In the genomic region with DNA sequence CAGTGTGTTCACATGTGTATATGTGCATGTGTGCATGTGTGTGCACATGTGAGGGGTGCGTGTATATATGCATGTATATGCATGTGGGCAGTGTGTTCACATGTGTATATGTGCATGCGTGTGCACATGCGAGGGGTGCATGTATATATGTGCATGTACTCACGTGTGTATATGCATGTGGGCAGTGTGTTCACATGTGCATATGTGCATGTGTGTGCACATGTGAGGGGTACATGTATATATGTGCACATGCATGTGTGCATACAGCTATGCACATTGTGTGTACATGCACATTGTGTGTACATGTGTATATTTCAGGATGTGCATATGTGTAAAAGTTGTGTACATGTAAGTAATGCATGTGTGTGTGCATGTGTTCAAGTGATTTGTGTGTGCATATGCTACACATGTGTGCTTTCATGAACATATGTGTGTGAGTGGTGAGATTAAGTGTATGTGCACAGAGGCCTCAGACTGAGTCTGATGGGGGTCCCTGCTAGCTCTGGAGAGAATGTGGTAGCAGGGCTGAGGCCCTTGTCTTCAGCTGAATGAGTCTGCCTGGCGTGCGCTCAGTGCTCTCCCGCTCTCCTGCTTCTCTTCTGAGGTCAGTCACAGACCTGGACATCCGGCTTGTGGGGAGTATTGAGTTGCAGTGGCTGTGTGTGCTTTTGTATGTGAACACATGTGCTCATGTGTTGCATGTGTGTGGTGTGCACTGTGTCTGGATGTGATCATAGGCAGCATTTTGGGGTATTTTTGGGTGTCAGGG, we compare ENCODE assay signal across 26 cellular contexts. TPM values are rescaled to one million over a fixed set of nuclear protein-coding genes. Genes with fewer than 3 reads are reported as not detected.
A peak's percentile ranks its signal among the peaks of the same experiment; 100 is the strongest.
DNase-seq lines count a peak whose midpoint lies in the region; ATAC-seq, FAIRE-seq and TF ChIP-seq lines count a peak whose summit lies in the region.
"Had no signal": no experiment of that assay in that cellular context is flagged by ENCODE, and none has a peak within 500 bp of the region (broad histone marks: within the 10 kb centered on the region; RNA-seq: fewer than 3 reads in every experiment).

No MANE protein-coding gene starts in this region.

- peaks cover 26% of the 10 kb centered on the region for H3K9me3 ChIP-seq in HepG2 (ENCODE audit: low read length)
- no peaks in the 10 kb centered on the region for H3K9me3 ChIP-seq in CD8-positive, alpha-beta T cell (ENCODE audit: low read length)

- intact Hi-C loops in natural killer cell (cut with micrococcal nuclease) (no loop called here), HepG2 (cut with micrococcal nuclease; ENCODE audit: unreplicated experiment) (no loop called here), posterior vena cava (cut with DNase I) (no loop called here)
- intact Hi-C loops in CD8-positive, alpha-beta T cell (cut with DNase I, micrococcal nuclease), result no loop called here

- CTCF ChIA-PET in HepG2 (lab: Yijun Ruan, JAX; ENCODE audit: low intra/inter-chr PET ratio, low total read pairs), result no interaction called here
- CTCF ChIA-PET in GM10248 (lab: Yijun Ruan, JAX), result interaction anchor here (1.3 kb wide), 1 partner anchor 42 kb away, joined by 3 read pairs; no protein-coding TSS in a partner anchor
- CTCF ChIA-PET in CD8-positive, alpha-beta T cell (lab: Charles Lee), result no interaction called here

- no peak overlapping the region for H3K9ac ChIP-seq in HepG2 (ENCODE audit: insufficient read depth, low read depth, low read length)
- H3K9ac ChIP-seq: KMS-11 had no signal

- no peaks in the 10 kb centered on the region for H3K79me2 ChIP-seq in HepG2 (ENCODE audit: insufficient read depth, low read length)

- no peak for TF ChIP-seq POLR2A in HepG2 (IDR thresholded peaks at IDR 0.05; ENCODE audit: insufficient read depth in 1 of 2, low read depth in 2 of 2, low read length in 2 of 2)

- no peak overlapping the region for H3K27ac ChIP-seq in HepG2 (ENCODE audit: extremely low read length, insufficient read depth, low read length)
- no peak overlapping the region for H3K27ac ChIP-seq in CD8-positive, alpha-beta T cell (ENCODE audit: low read depth, low read length)
- H3K27ac ChIP-seq: KMS-11, PC-9 had no signal

- in situ Hi-C loops in HepG2 (cut with HindIII; ENCODE audit: extremely low pct_ligation_motif_present, low pct_unique_long_range_greater_than_20kb), result no loop called here

- FAIRE-seq in HepG2 (lab: Jason Lieb, UNC), result no peak
- FAIRE-seq in urothelium cell line (lab: Jason Lieb, UNC), result peak; percentile 78
- FAIRE-seq: GM18507 had no signal

- TF ChIP-seq RAD21 in HepG2 (CRISPR knock-in tag; IDR thresholded peaks at IDR 0.05), result no peak

- no TSS peak for BruUV-seq in HepG2 (replicated peaks; lab: Mats Ljungman, UMichigan)

- peaks cover 11 to 41% of the 10 kb centered on the region in 2 experiments; a peak in 4 of 5 replicates for H3K27me3 ChIP-seq in HepG2 (ENCODE audit: control insufficient read depth in 1 of 2, insufficient read depth in 2 of 2, low read length in 2 of 2)
- no peaks in the 10 kb centered on the region for H3K27me3 ChIP-seq in CD8-positive, alpha-beta T cell (ENCODE audit: insufficient read depth, low read length)

- no peak for ATAC-seq in natural killer cell treated with Interleukin-12 subunit alpha and Interleukin-12 subunit beta and Interleukin-15 and Interleukin-18, amount 100 ng/mL, for 72 hours
- ATAC-seq in natural killer cell (no peak), HepG2 (no peak)
- ATAC-seq in CD8-positive, alpha-beta T cell, result no peak

- no peaks in the 10 kb centered on the region for H3K4me1 ChIP-seq in HepG2 (ENCODE audit: insufficient read depth, low read length)
- H3K4me1 ChIP-seq in CD8-positive, alpha-beta T cell (ENCODE audit: insufficient read depth, low read length), result no peaks in the 10 kb centered on the region
- H3K4me1 ChIP-seq: Caco-2 had no signal

- WGBS in HepG2 (ENCODE audit: low lambda C conversion rate), result 52% methylated on average over 5 of the region's 8 CpGs

- H3K4me3 Mint-ChIP-seq in natural killer cell treated with Interleukin-12 subunit alpha and Interleukin-12 subunit beta and Interleukin-15 and Interleukin-18, amount 100 ng/mL, for 72 hours, result no peak overlapping the region
- no peak overlapping the region for H3K4me3 Mint-ChIP-seq in natural killer cell
- no peak overlapping the region for H3K4me3 Mint-ChIP-seq in CD8-positive, alpha-beta T cell
- H3K4me3 Mint-ChIP-seq: CD4-positive, alpha-beta memory T cell; IgD-negative memory B cell had no signal

- H3K4me3 ChIP-seq in HepG2 (replicated peaks in 1 of 3; ENCODE audit: insufficient read depth in 1 of 3, low read depth in 2 of 3, low read length in 3 of 3), result no peak overlapping the region
- H3K4me3 ChIP-seq in CD8-positive, alpha-beta T cell (ENCODE audit: low read depth, low read length), result no peak overlapping the region
- H3K4me3 ChIP-seq: PC-9 had no signal

- TF ChIP-seq CTCF in natural killer cell (IDR thresholded peaks at IDR 0.05) (no peak), HepG2 (CRISPR knock-in tag; IDR thresholded peaks at IDR 0.05) (no peak), GM10248 (IDR thresholded peaks at IDR 0.05; ENCODE audit: control extremely low read depth, extremely low read depth, low read depth, missing control alignments) (no peak)
- no peak for TF ChIP-seq CTCF in CD8-positive, alpha-beta T cell (IDR thresholded peaks at IDR 0.05)

- H3K36me3 ChIP-seq in HepG2 (replicated peaks in 1 of 2; ENCODE audit: control insufficient read depth in 1 of 2, insufficient read depth in 2 of 2, low read length in 2 of 2), result no peaks in the 10 kb centered on the region
- no peaks in the 10 kb centered on the region for H3K36me3 ChIP-seq in CD8-positive, alpha-beta T cell (ENCODE audit: insufficient read depth, low read length)

- no peaks in the 10 kb centered on the region for H4K20me1 ChIP-seq in HepG2 (ENCODE audit: insufficient read depth, low read length)

- no peak for TF ChIP-seq EP300 in HepG2 (IDR thresholded peaks at IDR 0.05; ENCODE audit: low read depth in 2 of 2, low read length in 2 of 2)
- TF ChIP-seq EP300 in HepG2 (CRISPR knock-in tag; IDR thresholded peaks at IDR 0.05; ENCODE audit: borderline replicate concordance), result no peak

- peaks cover 0 to 5% of the 10 kb centered on the region in 2 donors for H3K4me1 Mint-ChIP-seq in natural killer cell treated with Interleukin-12 subunit alpha and Interleukin-12 subunit beta and Interleukin-15 and Interleukin-18, amount 100 ng/mL, for 72 hours (ENCODE audit: low read depth in 2 of 2)
- peaks cover 0 to 5% of the 10 kb centered on the region in 2 donors for H3K4me1 Mint-ChIP-seq in natural killer cell
- no peaks in the 10 kb centered on the region for H3K4me1 Mint-ChIP-seq in CD8-positive, alpha-beta T cell (ENCODE audit: low read depth)
- H3K4me1 Mint-ChIP-seq: IgD-negative memory B cell had no signal

- H3K27me3 Mint-ChIP-seq in natural killer cell treated with Interleukin-12 subunit alpha and Interleukin-12 subunit beta and Interleukin-15 and Interleukin-18, amount 100 ng/mL, for 72 hours, result peaks cover 4 to 6% of the 10 kb centered on the region in 2 donors
- H3K27me3 Mint-ChIP-seq in natural killer cell (ENCODE audit: low read depth in 2 of 2), result peaks cover 6 to 8% of the 10 kb centered on the region in 2 donors
- H3K27me3 Mint-ChIP-seq in CD8-positive, alpha-beta T cell (ENCODE audit: low read depth), result peaks cover 21% of the 10 kb centered on the region

- peak; percentile 2 for DNase-seq in natural killer cell treated with Interleukin-12 subunit alpha and Interleukin-12 subunit beta and Interleukin-15 and Interleukin-18, amount 100 ng/mL, for 72 hours (ENCODE audit: low spot score)
- DNase-seq in natural killer cell (no peak), HepG2 (ENCODE audit: low spot score) (no peak), posterior vena cava (ENCODE audit: low spot score) (peak; percentile 31), urothelium cell line (ENCODE audit: low spot score) (no peak), GM10248 (ENCODE audit: extremely low spot score) (no peak), DMS114 treated with DMSO at 0.1 percent for 48 hours (lab: John Stamatoyannopoulos, UW; ENCODE audit: unreplicated experiment) (no peak)
- no peak for DNase-seq in CD8-positive, alpha-beta T cell
- DNase-seq: C1 segment of cervical spinal cord; CD4-positive, alpha-beta memory T cell; DMS79 treated with DMSO at 0.1 percent for 48 hours; NCI-H1048; NCI-H1417; NCI-H1694; NCI-H2029 treated with DMSO at 0.1 percent for 48 hours; NCI-H526 treated with DMSO at 0.1 percent for 48 hours; PC-9; SHP77 treated with DMSO at 0.1 percent for 48 hours had no signal

- H3K27ac Mint-ChIP-seq in natural killer cell treated with Interleukin-12 subunit alpha and Interleukin-12 subunit beta and Interleukin-15 and Interleukin-18, amount 100 ng/mL, for 72 hours, result peak overlapping the region in 1 of 2 donors; percentile 35
- no peak overlapping the region for H3K27ac Mint-ChIP-seq in natural killer cell
- no peak overlapping the region for H3K27ac Mint-ChIP-seq in CD8-positive, alpha-beta T cell

- POLR2A ChIA-PET in HepG2 (lab: Yijun Ruan, JAX) (no interaction called here), GM10248 (lab: Yijun Ruan, JAX) (no interaction called here)
- POLR2A ChIA-PET in CD8-positive, alpha-beta T cell (lab: Charles Lee), result no interaction called here

- peaks cover 8% of the 10 kb centered on the region for H3K9me3 Mint-ChIP-seq in natural killer cell treated with Interleukin-12 subunit alpha and Interleukin-12 subunit beta and Interleukin-15 and Interleukin-18, amount 100 ng/mL, for 72 hours
- H3K9me3 Mint-ChIP-seq in natural killer cell, result peaks cover 0 to 2% of the 10 kb centered on the region in 2 donors
- H3K9me3 Mint-ChIP-seq in CD8-positive, alpha-beta T cell, result peaks cover 6% of the 10 kb centered on the region

- no peak overlapping the region for H2AFZ ChIP-seq in HepG2 (ENCODE audit: low read length)
- H2AFZ ChIP-seq: PC-9 had no signal

- peaks cover 12% of the 10 kb centered on the region for H3K36me3 Mint-ChIP-seq in natural killer cell treated with Interleukin-12 subunit alpha and Interleukin-12 subunit beta and Interleukin-15 and Interleukin-18, amount 100 ng/mL, for 72 hours
- no peaks in the 10 kb centered on the region for H3K36me3 Mint-ChIP-seq in natural killer cell
- no peaks in the 10 kb centered on the region for H3K36me3 Mint-ChIP-seq in CD8-positive, alpha-beta T cell
- H3K36me3 Mint-ChIP-seq: CD4-positive, alpha-beta memory T cell; IgD-negative memory B cell had no signal

- no peak overlapping the region for H3K4me2 ChIP-seq in HepG2 (ENCODE audit: low read depth, low read length)
- H3K4me2 ChIP-seq: KMS-11, PC-9 had no signal

RNA-seq across cellular contexts. Expression of gene MYT1, which starts 19.9 kb away (rescaled TPM):
- total RNA-seq in natural killer cell treated with Interleukin-12 subunit alpha and Interleukin-12 subunit beta and Interleukin-15 and Interleukin-18, amount 100 ng/mL, for 72 hours, result not detected
- total RNA-seq in natural killer cell (not detected), HepG2 (2016; rRNA removed; fragmentation: Illumina TruSeq; extraction: Trizol) (0.42 and 0.58 TPM in 2 replicates), posterior vena cava (not detected)
- 0.10 TPM in 1 of 2 replicates, not detected in the other for total RNA-seq in HepG2 (2016; cell fraction: cytosol; rRNA removed; fragmentation: Illumina TruSeq; extraction: Trizol; ENCODE audit: low read depth)
- total RNA-seq in HepG2 (2016; cell fraction: insoluble cytoplasmic fraction; rRNA removed; fragmentation: Illumina TruSeq; extraction: Trizol), result 0.12 and 0.30 TPM in 2 replicates
- total RNA-seq in HepG2 (2016; cell fraction: membrane; rRNA removed; fragmentation: Illumina TruSeq; extraction: Trizol), result 0.07 and 0.34 TPM in 2 replicates
- 0.88 and 1.2 TPM in 2 replicates for total RNA-seq in HepG2 (2016; cell fraction: nucleus; rRNA removed; fragmentation: Illumina TruSeq; extraction: Trizol)
- polyA plus RNA-seq in HepG2 (2011; rRNA removed), result 2.5 and 3.2 TPM in 2 replicates
- polyA plus RNA-seq in HepG2 (2011; cell fraction: cytosol; rRNA removed), result 1.5 TPM in 2 replicates
- polyA plus RNA-seq in HepG2 (2011; cell fraction: nucleus; rRNA removed), result 3.2 and 3.4 TPM in 2 replicates
- polyA plus RNA-seq in HepG2 (2012), result 1.0 and 1.6 TPM in 2 replicates
- 0.15 TPM in 1 of 2 replicates, not detected in the other for polyA plus RNA-seq in HepG2 (2016; cell fraction: cytosol; fragmentation: Illumina TruSeq; extraction: Trizol; ENCODE audit: low read depth)
- polyA plus RNA-seq in HepG2 (2016; cell fraction: insoluble cytoplasmic fraction; fragmentation: Illumina TruSeq; extraction: Trizol; ENCODE audit: low read depth), result 0.27 and 0.67 TPM in 2 replicates
- polyA plus RNA-seq in HepG2 (2016; cell fraction: membrane; fragmentation: Illumina TruSeq; extraction: Trizol; ENCODE audit: low read depth), result 0.15 and 0.27 TPM in 2 replicates
- polyA plus RNA-seq in HepG2 (2016; cell fraction: nucleus; fragmentation: Illumina TruSeq; extraction: Trizol; ENCODE audit: insufficient read depth, low read depth), result 1.2 and 2.9 TPM in 2 replicates
- polyA minus RNA-seq in HepG2 (2011; rRNA and poly(A)+ RNA removed; ENCODE audit: low replicate concordance), result 1.4 TPM in 1 of 2 replicates, not detected in the other
- 0.20 and 0.70 TPM in 2 replicates for polyA minus RNA-seq in HepG2 (2011; cell fraction: cytosol; rRNA and poly(A)+ RNA removed)
- 1.8 and 3.6 TPM in 2 replicates for polyA minus RNA-seq in HepG2 (2011; cell fraction: nucleus; rRNA and poly(A)+ RNA removed)
- total RNA-seq in CD8-positive, alpha-beta T cell, result not detected
- total RNA-seq: A673; CD4-positive, alpha-beta memory T cell; NCI-H460; PC-9; RPMI7951 had no signal
- polyA plus RNA-seq: CD4-positive, alpha-beta memory T cell; IgD-negative memory B cell had no signal

RNA-seq across cellular contexts. Expression of gene NPBWR2, which starts 37.0 kb away (rescaled TPM):
- total RNA-seq in natural killer cell treated with Interleukin-12 subunit alpha and Interleukin-12 subunit beta and Interleukin-15 and Interleukin-18, amount 100 ng/mL, for 72 hours, result not detected
- total RNA-seq in natural killer cell (not detected), HepG2 (2016; rRNA removed; fragmentation: Illumina TruSeq; extraction: Trizol) (not detected in 2 replicates), posterior vena cava (not detected)
- total RNA-seq in HepG2 (2016; cell fraction: cytosol; rRNA removed; fragmentation: Illumina TruSeq; extraction: Trizol; ENCODE audit: low read depth), result not detected in 2 replicates
- total RNA-seq in HepG2 (2016; cell fraction: insoluble cytoplasmic fraction; rRNA removed; fragmentation: Illumina TruSeq; extraction: Trizol), result not detected in 2 replicates
- total RNA-seq in HepG2 (2016; cell fraction: membrane; rRNA removed; fragmentation: Illumina TruSeq; extraction: Trizol), result not detected in 2 replicates
- not detected in 2 replicates for total RNA-seq in HepG2 (2016; cell fraction: nucleus; rRNA removed; fragmentation: Illumina TruSeq; extraction: Trizol)
- polyA plus RNA-seq in HepG2 (2011; rRNA removed), result not detected in 2 replicates
- not detected in 2 replicates for polyA plus RNA-seq in HepG2 (2011; cell fraction: cytosol; rRNA removed)
- polyA plus RNA-seq in HepG2 (2011; cell fraction: nucleus; rRNA removed), result not detected in 2 replicates
- polyA plus RNA-seq in HepG2 (2012), result not detected in 2 replicates
- polyA plus RNA-seq in HepG2 (2016; cell fraction: cytosol; fragmentation: Illumina TruSeq; extraction: Trizol; ENCODE audit: low read depth), result not detected in 2 replicates
- polyA plus RNA-seq in HepG2 (2016; cell fraction: insoluble cytoplasmic fraction; fragmentation: Illumina TruSeq; extraction: Trizol; ENCODE audit: low read depth), result not detected in 2 replicates
- polyA plus RNA-seq in HepG2 (2016; cell fraction: membrane; fragmentation: Illumina TruSeq; extraction: Trizol; ENCODE audit: low read depth), result not detected in 2 replicates
- not detected in 2 replicates for polyA plus RNA-seq in HepG2 (2016; cell fraction: nucleus; fragmentation: Illumina TruSeq; extraction: Trizol; ENCODE audit: insufficient read depth, low read depth)
- polyA minus RNA-seq in HepG2 (2011; rRNA and poly(A)+ RNA removed; ENCODE audit: low replicate concordance), result not detected in 2 replicates
- polyA minus RNA-seq in HepG2 (2011; cell fraction: cytosol; rRNA and poly(A)+ RNA removed), result not detected in 2 replicates
- not detected in 2 replicates for polyA minus RNA-seq in HepG2 (2011; cell fraction: nucleus; rRNA and poly(A)+ RNA removed)
- total RNA-seq in CD8-positive, alpha-beta T cell, result not detected
- total RNA-seq: A673; Caco-2; CD4-positive, alpha-beta memory T cell; H4; NCI-H460; PC-9; RPMI7951 had no signal
- polyA plus RNA-seq: CD4-positive, alpha-beta memory T cell; IgD-negative memory B cell had no signal

Comparison
In these comparisons a context has a peak if more than half of its experiments do, and no peak if none do; other contexts are left out.
1. DNase-seq: peak in natural killer cell treated with Interleukin-12 subunit alpha and Interleukin-12 subunit beta and Interleukin-15 and Interleukin-18, amount 100 ng/mL, for 72 hours (single experiment) and posterior vena cava (single experiment); none in natural killer cell (single experiment), HepG2 (single experiment), urothelium cell line (single experiment), GM10248 (single experiment), CD8-positive, alpha-beta T cell (0 of 7) and DMS114 treated with DMSO at 0.1 percent for 48 hours (single experiment).